In genomic region chr4:112230879-112231778, GRCh38 we compare ENCODE assay signal across 8 cellular contexts. TPM values are rescaled to one million over a fixed set of nuclear protein-coding genes. Genes with fewer than 3 reads are reported as not detected.
DNase-seq lines count a peak whose midpoint lies in the region; ATAC-seq, FAIRE-seq and TF ChIP-seq lines count a peak whose summit lies in the region.

No MANE protein-coding gene starts in this region.

- ATAC-seq in A549 (peak; percentile 94 to 96), GM18870 (IDR thresholded peaks at IDR 0.05; ENCODE audit: unreplicated experiment) (peak; percentile 81), HG03139 (IDR thresholded peaks at IDR 0.05; ENCODE audit: unreplicated experiment) (peak; percentile 82)

- TF ChIP-seq CTCF in A549 (IDR thresholded peaks at IDR 0.05) (no peak), WERI-Rb-1 (IDR thresholded peaks at IDR 0.05; ENCODE audit: low read depth, low read length) (no peak), bronchial epithelial cell (IDR thresholded peaks at IDR 0.05; ENCODE audit: insufficient read depth, low read length, severe bottlenecking) (no peak)

- H3K27ac ChIP-seq in A549 (peak overlapping the region; percentile 94 to 96), WERI-Rb-1 (peak overlapping the region; percentile 97), iPS-20b (ENCODE audit: low read length) (peak overlapping the region; percentile 88), skeletal muscle tissue (ENCODE audit: low read depth, low read length) (peak overlapping the region; percentile 95)

- peak overlapping the region; percentile 82 for H3K4me2 ChIP-seq in A549

- TF ChIP-seq RAD21 in A549 (conservative IDR thresholded peaks at IDR 0.05 in 1 of 2, IDR thresholded peaks at IDR 0.05 in 1 of 2): no peak

- POLR2A ChIA-PET in A549 (lab: Yijun Ruan, JAX): interaction anchor here (1.3 to 1.8 kb wide), 2 partner anchors 118 to 132 kb away, joined by 4 to 7 read pairs; no protein-coding TSS in a partner anchor

- DNase-seq in A549 (ENCODE audit: low read depth in 1 of 2, low spot score in 1 of 2) (peak; percentile 80 to 96), NCI-H2196 treated with DMSO at 0.1 percent for 48 hours (lab: John Stamatoyannopoulos, UW; ENCODE audit: unreplicated experiment) (peak; percentile 80), WERI-Rb-1 (peak; percentile 99), bronchial epithelial cell (ENCODE audit: low read depth) (peak; percentile 88)

- peak overlapping the region; percentile 97 for H3K9ac ChIP-seq in iPS-20b (ENCODE audit: low read depth, low read length)
- peak overlapping the region; percentile 87 to 93 (median 92) for H3K9ac ChIP-seq in skeletal muscle tissue (ENCODE audit: low read depth in 1 of 3, low read length in 3 of 3)

- H3K4me3 ChIP-seq in A549 (peak overlapping the region; percentile 95), WERI-Rb-1 (ENCODE audit: low read depth, low read length) (peak overlapping the region; percentile 95), bronchial epithelial cell (ENCODE audit: low read depth, low read length) (peak overlapping the region; percentile 100), iPS-20b (ENCODE audit: low read length) (peak overlapping the region; percentile 96), skeletal muscle tissue (ENCODE audit: low read length in 3 of 3) (peak overlapping the region; percentile 91 to 97 (median 95))

- WGBS in A549 (ENCODE audit: missing lambda C conversion rate): under 1% methylated on average over 41 of the region's 52 CpGs

- no peak for FAIRE-seq in A549 (lab: Jason Lieb, UNC)
- FAIRE-seq in bronchial epithelial cell (lab: Jason Lieb, UNC): peak; percentile 23

- no peak for TF ChIP-seq EP300 in A549 (IDR thresholded peaks at IDR 0.05)

- H3K36me3 ChIP-seq in WERI-Rb-1: peaks cover 5% of the 10 kb centered on the region
- H3K36me3 ChIP-seq in bronchial epithelial cell (ENCODE audit: control insufficient read depth, insufficient read depth, low read length): no peaks in the 10 kb centered on the region
- H3K36me3 ChIP-seq in iPS-20b (ENCODE audit: insufficient read depth, low read depth, low read length): no peaks in the 10 kb centered on the region
- H3K36me3 ChIP-seq in skeletal muscle tissue (ENCODE audit: control insufficient read depth in 3 of 3, insufficient read depth in 3 of 3, low read length in 3 of 3): no peaks in the 10 kb centered on the region

- no peak for TF ChIP-seq POLR2A in A549 (IDR thresholded peaks at IDR 0.05; ENCODE audit: low read length)

- H3K9me3 ChIP-seq in A549 (no peaks in the 10 kb centered on the region), WERI-Rb-1 (ENCODE audit: severe bottlenecking) (no peaks in the 10 kb centered on the region), iPS-20b (ENCODE audit: insufficient read depth, low read depth, low read length) (no peaks in the 10 kb centered on the region), skeletal muscle tissue (ENCODE audit: control insufficient read depth in 3 of 3, low read length in 3 of 3) (no peaks in the 10 kb centered on the region)

- H3K27me3 ChIP-seq in WERI-Rb-1 (ENCODE audit: insufficient read depth, low read depth, severe bottlenecking) (no peaks in the 10 kb centered on the region), bronchial epithelial cell (ENCODE audit: control insufficient read depth, insufficient read depth, low read length) (no peaks in the 10 kb centered on the region), iPS-20b (ENCODE audit: insufficient read depth, low read length) (no peaks in the 10 kb centered on the region), skeletal muscle tissue (ENCODE audit: control insufficient read depth in 3 of 3, insufficient read depth in 3 of 3, low read length in 3 of 3) (no peaks in the 10 kb centered on the region)

- CTCF ChIA-PET in A549 (lab: Yijun Ruan, JAX): interaction anchor here (0.6 to 1.4 kb wide), 3 partner anchors 16 to 50 kb away, joined by 3 read pairs; no protein-coding TSS in a partner anchor

- peaks cover 28% of the 10 kb centered on the region; the same call in 2 of the 3 replicates for H3K4me1 ChIP-seq in A549
- peaks cover 10% of the 10 kb centered on the region; the same call in 1 of the 2 replicates for H3K4me1 ChIP-seq in iPS-20b (ENCODE audit: insufficient read depth, low read length)
- peaks cover under 1 to 15% (median 6%) of the 10 kb centered on the region in 3 donors for H3K4me1 ChIP-seq in skeletal muscle tissue (ENCODE audit: control insufficient read depth in 3 of 3, insufficient read depth in 3 of 3, low read length in 3 of 3)

TF ChIP-seq in A549, 52 proteins besides CTCF, POLR2A, EP300 and RAD21:
- TF ChIP-seq MAFK (IDR thresholded peaks at IDR 0.05; ENCODE audit: partially characterized antibody): peak; percentile 90
- 0 out of 5 replicates have a peak, but pooled peaks of 1 of the 2 experiments have one; percentile 14 for TF ChIP-seq JUN (IDR thresholded peaks at IDR 0.05)
- TF ChIP-seq EHF (CRISPR knock-in tag; IDR thresholded peaks at IDR 0.05): no peak
- peak; percentile 44; the same call in 1 of the 2 replicates for TF ChIP-seq MAX (IDR thresholded peaks at IDR 0.05)
- no peak for TF ChIP-seq REST (IDR thresholded peaks at IDR 0.05)
- TF ChIP-seq BCL3 (IDR thresholded peaks at IDR 0.05): peak; percentile 23; the same call in 1 of the 3 replicates
- TF ChIP-seq POLR2AphosphoS2 (conservative IDR thresholded peaks at IDR 0.05; ENCODE audit: low read length): no peak

RNA-seq across cellular contexts. Expression of gene AP1AR, which starts 0.5 kb away (rescaled TPM):
- polyA plus RNA-seq in A549 (2011; rRNA removed): 21.1 and 34.6 TPM in 2 replicates
- polyA plus RNA-seq in A549 (2012; cell fraction: cytosol; rRNA removed): 6.8 and 10.1 TPM in 2 replicates
- 6.6 and 8.3 TPM in 2 replicates for polyA plus RNA-seq in A549 (2012; cell fraction: nucleus; rRNA removed)
- 14.3 to 16.5 TPM (median 16.0 TPM) in 3 replicates for polyA plus RNA-seq in A549 (2017; fragmentation: RNase III; extraction: RNeasy Plus Mini Kit Qiagen cat#74134 plus additional on column Dnase treatment)
- polyA minus RNA-seq in A549 (2011; rRNA and poly(A)+ RNA removed): 2.6 and 4.4 TPM in 2 replicates
- 58.4 and 67.2 TPM in 2 replicates for total RNA-seq in bronchial epithelial cell
- 13.0 TPM for total RNA-seq in skeletal muscle tissue

RNA-seq across cellular contexts. Expression of gene TIFA, which starts 54.6 kb away (rescaled TPM):
- polyA plus RNA-seq in A549 (2011; rRNA removed) (7.9 and 9.2 TPM in 2 replicates), A549 (2017; fragmentation: RNase III; extraction: RNeasy Plus Mini Kit Qiagen cat#74134 plus additional on column Dnase treatment) (3.3 to 3.4 TPM (median 3.3 TPM) in 3 replicates)
- 0.85 and 1.1 TPM in 2 replicates for polyA plus RNA-seq in A549 (2012; cell fraction: cytosol; rRNA removed)
- 0.42 and 0.43 TPM in 2 replicates for polyA plus RNA-seq in A549 (2012; cell fraction: nucleus; rRNA removed)
- 1.9 and 2.0 TPM in 2 replicates for polyA minus RNA-seq in A549 (2011; rRNA and poly(A)+ RNA removed)
- total RNA-seq in bronchial epithelial cell (6.3 and 7.2 TPM in 2 replicates), skeletal muscle tissue (2.6 TPM)

Comparison
In these comparisons a context has a peak if more than half of its experiments do, and no peak if none do; other contexts are left out.
1. Peak in every context shown above with its lines: DNase-seq, ATAC-seq, H3K4me3 ChIP-seq and H3K27ac ChIP-seq.